Comparison of ENCODE assay signal across 25 cellular contexts in the genomic region with DNA sequence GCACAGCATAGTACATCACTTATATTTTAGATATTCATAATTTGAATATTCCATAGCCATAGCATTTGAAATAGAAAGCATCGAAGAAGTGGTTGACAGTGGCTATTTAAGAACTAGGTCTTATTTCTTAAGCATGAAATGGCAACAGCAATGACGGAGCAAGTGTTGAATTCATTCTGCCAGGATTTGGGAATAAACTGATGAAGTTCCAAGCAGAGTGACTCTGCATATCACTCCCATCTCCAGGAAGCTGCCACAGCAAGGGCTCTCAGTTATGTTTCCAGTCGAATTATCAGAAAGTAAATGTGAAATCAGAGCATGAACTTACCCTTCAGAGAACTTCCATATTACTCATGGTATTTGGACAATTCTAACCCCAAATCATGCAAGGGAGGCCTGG.
"Had no signal": no experiment of that assay in that cellular context is flagged by ENCODE, and none has a peak within 500 bp of the region (broad histone marks: within the 10 kb centered on the region; RNA-seq: fewer than 3 reads in every experiment).

No MANE protein-coding gene starts in this region.

- ATAC-seq: activated T-helper 17 cell treated with anti-CD3 and anti-CD28 coated beads, Interleukin-2, amount 50 U/mL, for 72 hours; body of pancreas; WTC11 had no signal

- H3K4me1 ChIP-seq: Peyer's patch, SJSA1 had no signal

- H3K4me3 ChIP-seq: body of pancreas, Peyer's patch, SJSA1 had no signal

- H3K27ac ChIP-seq: body of pancreas, Peyer's patch, SJSA1 had no signal

- H3K36me3 ChIP-seq: Peyer's patch, SJSA1 had no signal

- DNase-seq: activated CD4-positive, alpha-beta memory T cell treated with anti-CD3 and anti-CD28 coated beads for 36 hours; activated CD4-positive, alpha-beta T cell treated with anti-CD3 and anti-CD28 coated beads, Interleukin-2, amount 10 ng/mL, durations not matched to agents 24 days and 14 days; activated CD4-positive, CD25-positive, alpha-beta regulatory T cell treated with anti-CD3 and anti-CD28 coated beads, Interleukin-2, amount 50 U/mL, for 72 hours; activated gamma-delta T cell; activated naive CD4-positive, alpha-beta T cell treated with anti-CD3 and anti-CD28 coated beads for 36 hours; activated naive CD8-positive, alpha-beta T cell treated with anti-CD3 and anti-CD28 coated beads, Interleukin-2, amount 10 ng/mL, durations not matched to agents 7 days and 5 days; activated T-cell treated with anti-CD3 and anti-CD28 coated beads for 4 hours; activated T-cell treated with anti-CD3 and anti-CD28 coated beads, Interleukin-2, amount 50 U/mL, for 48 hours; aorta; body of pancreas; central memory CD4-positive, alpha-beta T cell; KG1; NCI-H1048; NCI-H187 treated with DMSO at 0.1 percent for 48 hours; NCI-H2081 treated with DMSO at 0.1 percent for 48 hours; NCI-H2227 treated with DMSO at 0.1 percent for 48 hours; NCI-H446 treated with DMSO at 0.1 percent for 48 hours; NCI-H524 treated with DMSO at 0.1 percent for 48 hours; NK-92 treated with Interleukin-12 subunit alpha and Interleukin-12 subunit beta, amount 100 ng/mL, for 24 hours; OCI-M1; Peyer's patch; SHP77 had no signal

- H3K27me3 ChIP-seq: body of pancreas, Peyer's patch had no signal

- H3K9me3 ChIP-seq: body of pancreas, Peyer's patch, SJSA1 had no signal
